Comparison of ENCODE assay signal across 14 cellular contexts in the genomic region with DNA sequence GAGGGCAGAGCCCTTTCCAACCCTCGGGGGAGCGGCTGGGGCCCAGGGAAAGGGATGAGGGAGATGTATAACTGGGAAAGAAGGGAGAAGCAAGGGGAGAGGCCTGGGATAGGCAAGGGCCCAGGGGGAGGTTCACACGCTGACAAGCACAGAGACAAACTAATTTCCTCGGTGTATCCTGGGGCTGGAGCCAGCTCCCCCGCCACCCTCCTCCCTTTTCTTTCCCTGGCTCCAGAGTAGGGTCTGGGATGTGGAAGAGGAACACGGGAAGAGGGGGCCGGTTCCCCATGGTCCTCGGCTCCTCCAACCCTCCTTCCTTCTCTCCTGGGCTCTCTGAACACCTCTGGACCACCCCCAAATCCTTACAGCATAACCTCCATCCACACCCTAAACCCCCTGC. TPM values are rescaled to one million over a fixed set of nuclear protein-coding genes. Genes with fewer than 3 reads are reported as not detected.
DNase-seq lines count a peak whose midpoint lies in the region; ATAC-seq, FAIRE-seq and TF ChIP-seq lines count a peak whose summit lies in the region.
"Had no signal": no experiment of that assay in that cellular context is flagged by ENCODE, and none has a peak within 500 bp of the region (broad histone marks: within the 10 kb centered on the region; RNA-seq: fewer than 3 reads in every experiment).

No MANE protein-coding gene starts in this region.

- 44 to 64% (median 50%) methylated on average over 8 of the region's 8 CpGs for WGBS in stomach, 5 donors

- no peaks in the 10 kb centered on the region; the same call in 1 of the 2 replicates for H3K27me3 Mint-ChIP-seq in HFFc6 (ENCODE audit: insufficient read depth)

- H3K27me3 ChIP-seq in bronchial epithelial cell (ENCODE audit: control insufficient read depth, insufficient read depth, low read length): no peaks in the 10 kb centered on the region
- no peaks in the 10 kb centered on the region for H3K27me3 ChIP-seq in lower lobe of right lung (ENCODE audit: low read depth)
- no peaks in the 10 kb centered on the region for H3K27me3 ChIP-seq in stomach
- no peaks in the 10 kb centered on the region for H3K27me3 ChIP-seq in SJCRH30
- H3K27me3 ChIP-seq: dorsolateral prefrontal cortex had no signal

- no peak for DNase-seq in HFFc6
- no peak for DNase-seq in bronchial epithelial cell (ENCODE audit: low read depth)
- no peak for DNase-seq in lower lobe of right lung
- DNase-seq in stomach: no peak
- no peak for DNase-seq in GM13977 (ENCODE audit: low spot score)
- DNase-seq in glomerular visceral epithelial cell (ENCODE audit: extremely low spot score): no peak
- no peak for DNase-seq in SJCRH30
- DNase-seq: activated naive CD8-positive, alpha-beta T cell treated with anti-CD3 and anti-CD28 coated beads, Interleukin-2, amount 10 ng/mL, durations not matched to agents 7 days and 5 days; dorsolateral prefrontal cortex; islet precursor cell; NCI-H1417 treated with DMSO at 0.1 percent for 48 hours; NCI-H774 had no signal

- H3K9me3 ChIP-seq in lower lobe of right lung (no peaks in the 10 kb centered on the region), stomach (no peaks in the 10 kb centered on the region), SJCRH30 (replicated peaks) (no peaks in the 10 kb centered on the region)

- peaks cover 62% of the 10 kb centered on the region for H3K4me1 ChIP-seq in lower lobe of right lung
- H3K4me1 ChIP-seq in stomach: peaks cover 36 to 74% (median 53%) of the 10 kb centered on the region in 4 donors
- peaks cover 21% of the 10 kb centered on the region for H3K4me1 ChIP-seq in SJCRH30

- intact Hi-C loops in lower lobe of right lung (cut with DNase I) (no loop called here), stomach (cut with DNase I; ENCODE audit: low total_unique reads) (no loop called here)

- no peak for ATAC-seq in lower lobe of right lung
- ATAC-seq in HG03342 (IDR thresholded peaks at IDR 0.05; ENCODE audit: unreplicated experiment): no peak

- no peak overlapping the region; the same call in 1 of the 2 replicates for H3K4me3 Mint-ChIP-seq in HFFc6
- H3K4me3 Mint-ChIP-seq: activated naive CD8-positive, alpha-beta T cell treated with anti-CD3 and anti-CD28 coated beads, Interleukin-2, amount 10 ng/mL, durations not matched to agents 7 days and 5 days; CD14-positive monocyte had no signal

- H3K27ac ChIP-seq in lower lobe of right lung (peak overlapping the region; percentile 38), stomach (peak overlapping the region in 4 of 5 donors; percentile 43 to 99 (median 73)), SJCRH30 (no peak overlapping the region)
- H3K27ac ChIP-seq: dorsolateral prefrontal cortex had no signal

- no peaks in the 10 kb centered on the region; the same call in 1 of the 2 replicates for H3K36me3 Mint-ChIP-seq in HFFc6 (ENCODE audit: low read depth)
- H3K36me3 Mint-ChIP-seq: activated naive CD8-positive, alpha-beta T cell treated with anti-CD3 and anti-CD28 coated beads, Interleukin-2, amount 10 ng/mL, durations not matched to agents 7 days and 5 days had no signal

- H3K36me3 ChIP-seq in bronchial epithelial cell (ENCODE audit: control insufficient read depth, insufficient read depth, low read length) (peaks cover 3% of the 10 kb centered on the region), lower lobe of right lung (peaks cover 12% of the 10 kb centered on the region), stomach (peaks cover 3 to 27% (median 14%) of the 10 kb centered on the region in 4 donors), SJCRH30 (peaks cover 8% of the 10 kb centered on the region; the same call in 1 of the 2 replicates)

- TF ChIP-seq CTCF in HFFc6 (IDR thresholded peaks at IDR 0.05) (no peak), bronchial epithelial cell (IDR thresholded peaks at IDR 0.05; ENCODE audit: insufficient read depth, low read length, severe bottlenecking) (no peak), lower lobe of right lung (IDR thresholded peaks at IDR 0.05) (no peak), stomach (IDR thresholded peaks at IDR 0.05) (no peak), GM13977 (IDR thresholded peaks at IDR 0.05; ENCODE audit: extremely low read depth, insufficient read depth, missing control alignments) (no peak)

- in situ Hi-C loops in GM13977 (cut with MboI; ENCODE audit: low pct_unique_long_range_greater_than_20kb, low sequenced_read_pairs, unreplicated experiment): no loop called here

- TF ChIP-seq POLR2A in stomach (IDR thresholded peaks at IDR 0.05): no peak

- FAIRE-seq in bronchial epithelial cell (lab: Jason Lieb, UNC): peak; percentile 7

- no peak overlapping the region for H3K4me3 ChIP-seq in bronchial epithelial cell (ENCODE audit: low read depth, low read length)
- H3K4me3 ChIP-seq in lower lobe of right lung: peak overlapping the region; percentile 8
- no peak overlapping the region for H3K4me3 ChIP-seq in stomach
- H3K4me3 ChIP-seq in SJCRH30: no peak overlapping the region

- TF ChIP-seq EP300 in stomach (IDR thresholded peaks at IDR 0.05): no peak

- peak overlapping the region; percentile 49; the same call in 1 of the 2 replicates for H3K27ac Mint-ChIP-seq in HFFc6
- H3K27ac Mint-ChIP-seq: activated naive CD8-positive, alpha-beta T cell treated with anti-CD3 and anti-CD28 coated beads, Interleukin-2, amount 10 ng/mL, durations not matched to agents 7 days and 5 days had no signal

- peaks cover 56% of the 10 kb centered on the region for H3K4me1 Mint-ChIP-seq in HFFc6 (ENCODE audit: low read depth)

- H3K9me3 Mint-ChIP-seq in HFFc6: no peaks in the 10 kb centered on the region
- H3K9me3 Mint-ChIP-seq: activated naive CD8-positive, alpha-beta T cell treated with anti-CD3 and anti-CD28 coated beads, Interleukin-2, amount 10 ng/mL, durations not matched to agents 7 days and 5 days had no signal

RNA-seq across cellular contexts. Expression of gene CLCF1, which starts 6.9 kb away (rescaled TPM):
- total RNA-seq in HFFc6 (2021; fragmentation: NEBNext Ultra II Directional; extraction: Animal tissue kit (Norgen Biotek cat#: 25700)): 10 to 100 TPM in 4 of 6 experiments, 1 to 10 TPM in 2; 8.9 to 12.8 (median 10.5) TPM
- total RNA-seq in bronchial epithelial cell (1.8 and 2.3 TPM in 2 replicates), lower lobe of right lung (3.7 TPM), stomach (10 to 100 TPM in 3 of 5 donors, 1 to 10 TPM in 1, not detected in 1; 2.6 to 69.2 (median 17.8) TPM)
- 1 to 10 TPM; 2.7 to 5.4 (median 3.2) TPM for polyA plus RNA-seq in stomach
- 5.2 and 6.1 TPM in 2 replicates for total RNA-seq in SJCRH30 (2014; rRNA removed; shearing (Covaris generic))

RNA-seq across cellular contexts. Expression of gene POLD4, which starts 13.2 kb away (rescaled TPM):
- 10 to 100 TPM; 69.1 to 80.7 (median 70.9) TPM for total RNA-seq in HFFc6 (2021; fragmentation: NEBNext Ultra II Directional; extraction: Animal tissue kit (Norgen Biotek cat#: 25700))
- total RNA-seq in bronchial epithelial cell (45.8 and 83.1 TPM in 2 replicates), lower lobe of right lung (86.6 TPM), stomach (100 to 1,000 TPM in 1 of 5 donors, 10 to 100 TPM in 4; 13.8 to 117 (median 54.8) TPM)
- polyA plus RNA-seq in stomach: 100 to 1,000 TPM; 129 to 316 (median 153) TPM
- total RNA-seq in SJCRH30 (2014; rRNA removed; shearing (Covaris generic)): 35.4 and 37.5 TPM in 2 replicates

RNA-seq across cellular contexts. Expression of gene RAD9A, which starts 25.2 kb away (rescaled TPM):
- 10 to 100 TPM in 1 of 6 experiments, 1 to 10 TPM in 5; 7.6 to 10.3 (median 8.8) TPM for total RNA-seq in HFFc6 (2021; fragmentation: NEBNext Ultra II Directional; extraction: Animal tissue kit (Norgen Biotek cat#: 25700))
- total RNA-seq in bronchial epithelial cell (8.7 and 10.8 TPM in 2 replicates), lower lobe of right lung (28.9 TPM), stomach (10 to 100 TPM in 4 of 5 donors, 1 to 10 TPM in 1; 7.0 to 88.9 (median 29.5) TPM)
- polyA plus RNA-seq in stomach: 10 to 100 TPM; 11.8 to 30.3 (median 17.0) TPM
- 9.4 and 11.7 TPM in 2 replicates for total RNA-seq in SJCRH30 (2014; rRNA removed; shearing (Covaris generic))

RNA-seq across cellular contexts. Expression of gene PPP1CA, which starts 35.1 kb away (rescaled TPM):
- total RNA-seq in HFFc6 (2021; fragmentation: NEBNext Ultra II Directional; extraction: Animal tissue kit (Norgen Biotek cat#: 25700)): 100 to 1,000 TPM; 162 to 191 (median 180) TPM
- total RNA-seq in bronchial epithelial cell (209 and 225 TPM in 2 replicates), lower lobe of right lung (144 TPM), stomach (100 to 1,000 TPM in 2 of 5 donors, 10 to 100 TPM in 3; 28.6 to 229 (median 97.9) TPM)
- polyA plus RNA-seq in stomach: 100 to 1,000 TPM; 109 to 203 (median 153) TPM
- total RNA-seq in SJCRH30 (2014; rRNA removed; shearing (Covaris generic)): 169 and 197 TPM in 2 replicates

RNA-seq across cellular contexts. Expression of gene TBC1D10C, which starts 37.3 kb away (rescaled TPM):
- total RNA-seq in HFFc6 (2021; fragmentation: NEBNext Ultra II Directional; extraction: Animal tissue kit (Norgen Biotek cat#: 25700)): not detected
- total RNA-seq in bronchial epithelial cell (not detected in 2 replicates), lower lobe of right lung (45.3 TPM), stomach (10 to 100 TPM in 1 of 5 donors, 1 to 10 TPM in 3, under 1 TPM in 1; 0.29 to 12.0 (median 3.5) TPM)
- 1 to 10 TPM; 2.8 to 6.1 (median 5.5) TPM for polyA plus RNA-seq in stomach
- not detected in 2 replicates for total RNA-seq in SJCRH30 (2014; rRNA removed; shearing (Covaris generic))
